8 cellular contexts compared by ENCODE assay signal in genomic region chr9:96219615-96220257, GRCh38.
DNase-seq lines count a peak whose midpoint lies in the region; ATAC-seq and TF ChIP-seq lines count a peak whose summit lies in the region.

No MANE protein-coding gene starts in this region.

- TF ChIP-seq CTCF in fibroblast of the aortic adventitia (IDR thresholded peaks at IDR 0.05; ENCODE audit: insufficient read depth, low read length), result peak; percentile 61

- H3K4me3 ChIP-seq in fibroblast of the aortic adventitia (ENCODE audit: low read depth, low read length), result no peak overlapping the region

- no peak for ATAC-seq in GM18873 (IDR thresholded peaks at IDR 0.05; ENCODE audit: low FRiP score, unreplicated experiment)

- DNase-seq in T-helper 2 cell (peak in 4 of 5 experiments; percentile 14 to 24 (median 18)), activated T-cell treated with anti-CD3 and anti-CD28 coated beads for 24 hours (ENCODE audit: low read depth) (peak; percentile 17), fibroblast of the aortic adventitia (ENCODE audit: low read depth) (peak; percentile 8), posterior cingulate gyrus (peak in 6 of 10 donors; percentile 31 to 90 (median 42)), GF-D8 (lab: John Stamatoyannopoulos, UW) (no peak), NCI-H2107 treated with DMSO at 0.1 percent for 48 hours (lab: John Stamatoyannopoulos, UW; ENCODE audit: unreplicated experiment) (no peak)
- DNase-seq in T-helper 2 cell treated with Interferon-gamma antibody and Interleukin-4, amounts not matched to agents 5 μg/mL and 100 μg/mL, for 36 hours (ENCODE audit: low spot score), result no peak

- H3K9me3 Mint-ChIP-seq in T-helper 2 cell treated with Interferon-gamma antibody and Interleukin-4, amounts not matched to agents 5 μg/mL and 100 μg/mL, for 36 hours, result peaks cover 5% of the 10 kb centered on the region

- no peaks in the 10 kb centered on the region for H3K36me3 Mint-ChIP-seq in T-helper 2 cell treated with Interferon-gamma antibody and Interleukin-4, amounts not matched to agents 5 μg/mL and 100 μg/mL, for 36 hours (ENCODE audit: low read depth)

- intact Hi-C loops in posterior cingulate gyrus (cut with DNase I), result loop anchor here (2.0 to 10.0 kb wide), 4 partner anchors 175 to 712 kb away; partner anchors contain the start of gene ERCC6L2

- H3K4me3 Mint-ChIP-seq in T-helper 2 cell treated with Interferon-gamma antibody and Interleukin-4, amounts not matched to agents 5 μg/mL and 100 μg/mL, for 36 hours, result no peak overlapping the region

- peaks cover 47% of the 10 kb centered on the region for H3K27me3 Mint-ChIP-seq in T-helper 2 cell treated with Interferon-gamma antibody and Interleukin-4, amounts not matched to agents 5 μg/mL and 100 μg/mL, for 36 hours (ENCODE audit: low read depth)

- H3K27ac Mint-ChIP-seq in T-helper 2 cell treated with Interferon-gamma antibody and Interleukin-4, amounts not matched to agents 5 μg/mL and 100 μg/mL, for 36 hours, result no peak overlapping the region

- H3K4me1 Mint-ChIP-seq in T-helper 2 cell treated with Interferon-gamma antibody and Interleukin-4, amounts not matched to agents 5 μg/mL and 100 μg/mL, for 36 hours (ENCODE audit: low read depth), result peaks cover 10% of the 10 kb centered on the region

Comparison
In these comparisons a context has a peak if more than half of its experiments do, and no peak if none do; other contexts are left out.
1. DNase-seq: peak in T-helper 2 cell (4 of 5), activated T-cell treated with anti-CD3 and anti-CD28 coated beads for 24 hours (single experiment), fibroblast of the aortic adventitia (single experiment) and posterior cingulate gyrus (6 of 10); none in T-helper 2 cell treated with Interferon-gamma antibody and Interleukin-4, amounts not matched to agents 5 μg/mL and 100 μg/mL, for 36 hours (single experiment), GF-D8 (single experiment) and NCI-H2107 treated with DMSO at 0.1 percent for 48 hours (single experiment).